1 cellular context compared by ENCODE assay signal in genomic region chr1:166164995-166165660, GRCh38.
A peak's percentile ranks its signal among the peaks of the same experiment; 100 is the strongest.
TF ChIP-seq lines count a peak whose summit lies in the region.

No MANE protein-coding gene starts in this region.

TF ChIP-seq in A549, 52 proteins besides CTCF, POLR2A, EP300 and RAD21 (continued from another document):
- TF ChIP-seq REST (IDR thresholded peaks at IDR 0.05) (peak; percentile 77), TP53 (CRISPR knock-in tag; IDR thresholded peaks at IDR 0.05) (no peak), HOXA7 (CRISPR knock-in tag; IDR thresholded peaks at IDR 0.05) (no peak), HMGXB4 (CRISPR knock-in tag; IDR thresholded peaks at IDR 0.05; ENCODE audit: borderline replicate concordance) (no peak), HDAC2 (IDR thresholded peaks at IDR 0.05) (peak; percentile 94), RARB (CRISPR knock-in tag; IDR thresholded peaks at IDR 0.05) (no peak)
- TF ChIP-seq, protein P1, sequence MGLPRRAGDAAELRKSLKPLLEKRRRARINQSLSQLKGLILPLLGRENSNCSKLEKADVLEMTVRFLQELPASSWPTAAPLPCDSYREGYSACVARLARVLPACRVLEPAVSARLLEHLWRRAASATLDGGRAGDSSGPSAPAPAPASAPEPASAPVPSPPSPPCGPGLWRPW (IDR thresholded peaks at IDR 0.05), result no peak
- TF ChIP-seq, protein P2, sequence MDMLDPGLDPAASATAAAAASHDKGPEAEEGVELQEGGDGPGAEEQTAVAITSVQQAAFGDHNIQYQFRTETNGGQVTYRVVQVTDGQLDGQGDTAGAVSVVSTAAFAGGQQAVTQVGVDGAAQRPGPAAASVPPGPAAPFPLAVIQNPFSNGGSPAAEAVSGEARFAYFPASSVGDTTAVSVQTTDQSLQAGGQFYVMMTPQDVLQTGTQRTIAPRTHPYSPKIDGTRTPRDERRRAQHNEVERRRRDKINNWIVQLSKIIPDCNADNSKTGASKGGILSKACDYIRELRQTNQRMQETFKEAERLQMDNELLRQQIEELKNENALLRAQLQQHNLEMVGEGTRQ (IDR thresholded peaks at IDR 0.05), result no peak
TF ChIP-seq in A549: peak in this region for 3.
